ENCODE assay signal across 9 cellular contexts in the genomic region with DNA sequence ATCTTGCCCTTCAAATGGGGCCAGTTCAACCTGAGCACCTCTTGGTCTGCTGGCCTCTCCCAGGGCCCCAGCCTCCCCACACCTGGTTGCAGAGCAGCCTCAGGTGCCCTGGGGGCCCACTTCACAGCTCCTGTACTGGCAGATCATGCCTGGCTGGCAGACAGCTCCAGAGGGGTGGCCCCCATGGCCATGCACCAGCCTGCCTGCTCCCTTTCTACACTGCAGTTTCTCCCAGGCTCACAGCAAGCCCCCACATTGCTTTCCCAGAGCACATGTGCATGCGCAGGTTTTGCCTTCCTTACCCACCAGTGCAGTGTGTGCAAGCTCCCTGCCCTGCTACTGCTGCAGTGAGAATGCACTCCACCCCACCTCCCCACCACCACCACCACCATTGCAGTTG.
"Had no signal": no experiment of that assay in that cellular context is flagged by ENCODE, and none has a peak within 500 bp of the region (broad histone marks: within the 10 kb centered on the region; RNA-seq: fewer than 3 reads in every experiment).

No MANE protein-coding gene starts in this region.

- H3K4me3 ChIP-seq: GM23338, HAP-1, K562 had no signal

- H3K4me3 Mint-ChIP-seq: GM23338, HFFc6 had no signal

- H3K4me2 ChIP-seq: GM23338 had no signal

- H3K36me3 ChIP-seq: HAP-1 had no signal

- FAIRE-seq: H1, H54, K562 had no signal

- H3K27ac Mint-ChIP-seq: GM23338, HFFc6 had no signal

- ATAC-seq: GM23338, HCT116, K562 had no signal

- H2AFZ ChIP-seq: GM23338 had no signal

- DNase-seq: HFFc6, IMR-90, KG1 had no signal
